In genomic region chr17:3693829-3694231, GRCh38 we compare ENCODE assay signal across 9 cellular contexts. TPM values are rescaled to one million over a fixed set of nuclear protein-coding genes. Genes with fewer than 3 reads are reported as not detected.
A peak's percentile ranks its signal among the peaks of the same experiment; 100 is the strongest.
DNase-seq lines count a peak whose midpoint lies in the region; ATAC-seq and TF ChIP-seq lines count a peak whose summit lies in the region.
"Had no signal": no experiment of that assay in that cellular context is flagged by ENCODE, and none has a peak within 500 bp of the region (broad histone marks: within the 10 kb centered on the region; RNA-seq: fewer than 3 reads in every experiment).

No MANE protein-coding gene starts in this region.

- DNase-seq in CD4-positive, alpha-beta memory T cell = peak in 1 of 5 donors; percentile 52
- peak; percentile 82 for DNase-seq in Karpas-422
- no peak for DNase-seq in stomach
- no peak for DNase-seq in NCI-H510A (lab: John Stamatoyannopoulos, UW)
- DNase-seq in NOMO-1 treated with dmso at 0.1 percent for 144 hours (lab: John Stamatoyannopoulos, UW; ENCODE audit: unreplicated experiment) = no peak
- DNase-seq in kidney glomerular epithelial cell (lab: John Stamatoyannopoulos, UW) = no peak
- DNase-seq: EL had no signal

- WGBS in stomach, 5 donors = 57 to 76% (median 68%) methylated on average over 9 of the region's 9 CpGs

- TF ChIP-seq EP300 in stomach (IDR thresholded peaks at IDR 0.05) = no peak

- POLR2A ChIA-PET in CD4-positive, alpha-beta memory T cell (lab: Charles Lee; ENCODE audit: partially characterized antibody) = interaction anchor here (1.1 kb wide), 1 partner anchor 17 kb away, joined by 3 read pairs; no protein-coding TSS in a partner anchor

- no peaks in the 10 kb centered on the region for H3K36me3 ChIP-seq in CD4-positive, alpha-beta memory T cell (ENCODE audit: insufficient read depth, low read length)
- H3K36me3 ChIP-seq in Karpas-422 (ENCODE audit: insufficient read depth, low read length) (no peaks in the 10 kb centered on the region), stomach (peaks cover 0 to 3% (median 0%) of the 10 kb centered on the region in 4 donors)

- H3K4me1 Mint-ChIP-seq in CD4-positive, alpha-beta memory T cell = peaks cover 8 to 36% (median 22%) of the 10 kb centered on the region in 4 donors
- peaks cover 9% of the 10 kb centered on the region for H3K4me1 Mint-ChIP-seq in brain

- no peak for TF ChIP-seq POLR2A in stomach (IDR thresholded peaks at IDR 0.05)

- peak overlapping the region; percentile 65 to 92 (median 87) for H3K4me3 Mint-ChIP-seq in CD4-positive, alpha-beta memory T cell
- peak overlapping the region in 3 of 5 experiments; percentile 18 to 41 (median 35) for H3K4me3 Mint-ChIP-seq in brain

- no peak overlapping the region for H3K4me3 ChIP-seq in CD4-positive, alpha-beta memory T cell (ENCODE audit: low read length in 2 of 2)
- H3K4me3 ChIP-seq in Karpas-422 (ENCODE audit: low read length) (peak overlapping the region; percentile 79; the same call in 1 of the 2 replicates), stomach (no peak overlapping the region)

- peak overlapping the region; percentile 85 for H3K9ac ChIP-seq in Karpas-422 (ENCODE audit: low read length)

- peak overlapping the region; percentile 86 for H3K4me2 ChIP-seq in Karpas-422 (ENCODE audit: low read depth, low read length, poor library complexity, severe bottlenecking)

- ATAC-seq in GM19397 (IDR thresholded peaks at IDR 0.05; ENCODE audit: unreplicated experiment) = peak; percentile 43

- no peaks in the 10 kb centered on the region for H3K9me3 ChIP-seq in CD4-positive, alpha-beta memory T cell (ENCODE audit: control insufficient read depth in 1 of 2, low read length in 2 of 2)
- H3K9me3 ChIP-seq in Karpas-422 (ENCODE audit: low read length) (no peaks in the 10 kb centered on the region), stomach (peaks cover 0 to 13% (median 10%) of the 10 kb centered on the region in 4 donors)

- peaks cover 13 to 18% of the 10 kb centered on the region in 2 donors for H3K36me3 Mint-ChIP-seq in CD4-positive, alpha-beta memory T cell
- H3K36me3 Mint-ChIP-seq in brain = no peaks in the 10 kb centered on the region

- H3K27ac Mint-ChIP-seq in CD4-positive, alpha-beta memory T cell = peak overlapping the region; percentile 9 to 79 (median 52)
- H3K27ac Mint-ChIP-seq in brain = no peak overlapping the region

- TF ChIP-seq CTCF in brain (conservative IDR thresholded peaks at IDR 0.05) (no peak), stomach (IDR thresholded peaks at IDR 0.05) (no peak)

- H3K9me2 ChIP-seq in Karpas-422 (replicated peaks; ENCODE audit: insufficient read depth, low read length) = no peaks in the 10 kb centered on the region

- no peaks in the 10 kb centered on the region for H3K27me3 Mint-ChIP-seq in CD4-positive, alpha-beta memory T cell
- H3K27me3 Mint-ChIP-seq in brain = peaks cover 60% of the 10 kb centered on the region

- H3K27me3 ChIP-seq in CD4-positive, alpha-beta memory T cell (ENCODE audit: insufficient read depth, low read length) = no peaks in the 10 kb centered on the region
- no peaks in the 10 kb centered on the region for H3K27me3 ChIP-seq in Karpas-422 (ENCODE audit: low read length)
- H3K27me3 ChIP-seq in stomach = peaks cover 0 to 95% (median 32%) of the 10 kb centered on the region in 3 donors

- CTCF ChIA-PET in CD4-positive, alpha-beta memory T cell (lab: Charles Lee; ENCODE audit: partially characterized antibody) = interaction anchor here (1.0 to 1.5 kb wide), 3 partner anchors 17 to 134 kb away, joined by 3 to 4 read pairs (median 3); no protein-coding TSS in a partner anchor

- peaks cover 20% of the 10 kb centered on the region for H3K4me1 ChIP-seq in CD4-positive, alpha-beta memory T cell (ENCODE audit: insufficient read depth, low read length)
- H3K4me1 ChIP-seq in Karpas-422 (ENCODE audit: low read length) (peaks cover 64% of the 10 kb centered on the region), stomach (peaks cover 16 to 27% (median 23%) of the 10 kb centered on the region in 4 donors)

- H3K27ac ChIP-seq in CD4-positive, alpha-beta memory T cell (ENCODE audit: low read depth, low read length) = no peak overlapping the region
- H3K27ac ChIP-seq in Karpas-422 (ENCODE audit: low read length) (peak overlapping the region; percentile 85), stomach (no peak overlapping the region)

- peaks cover 30% of the 10 kb centered on the region for H3K79me2 ChIP-seq in Karpas-422 (ENCODE audit: low read length)

- no peaks in the 10 kb centered on the region for H3K9me3 Mint-ChIP-seq in CD4-positive, alpha-beta memory T cell
- peaks cover 0 to 8% (median 6%) of the 10 kb centered on the region in 5 experiments for H3K9me3 Mint-ChIP-seq in brain

- no peak overlapping the region for H2AFZ ChIP-seq in Karpas-422 (ENCODE audit: low read length)

- H4K20me1 ChIP-seq in Karpas-422 (ENCODE audit: insufficient read depth, low read depth, low read length) = peaks cover 13% of the 10 kb centered on the region

- intact Hi-C loops in CD4-positive, alpha-beta memory T cell (cut with micrococcal nuclease) = no loop called here
- intact Hi-C loops in stomach (cut with DNase I; ENCODE audit: low total_unique reads) = no loop called here

RNA-seq across cellular contexts. Expression of gene P2RX5, which starts 2.1 kb away (rescaled TPM):
- 10 to 100 TPM; 13.8 to 16.0 TPM for total RNA-seq in CD4-positive, alpha-beta memory T cell
- 10 to 100 TPM; 18.8 to 28.9 TPM for polyA plus RNA-seq in CD4-positive, alpha-beta memory T cell
- total RNA-seq in Karpas-422 (2014; rRNA removed; shearing (Covaris generic); ENCODE audit: low replicate concordance) = 60.4 and 86.1 TPM in 2 replicates
- polyA plus RNA-seq in brain (ENCODE audit: insufficient read depth, low read depth, low replicate concordance) = 3.1 TPM
- 10 to 100 TPM in 1 of 5 donors, 1 to 10 TPM in 3, not detected in 1; 3.7 to 37.5 (median 7.1) TPM for total RNA-seq in stomach
- polyA plus RNA-seq in stomach = 1 to 10 TPM in 2 of 3 donors, not detected in 1; 1.1 to 7.1 TPM

RNA-seq across cellular contexts. Expression of gene EMC6, which starts 25.2 kb away (rescaled TPM):
- 10 to 100 TPM; 27.8 to 29.4 TPM for total RNA-seq in CD4-positive, alpha-beta memory T cell
- 100 to 1,000 TPM in 1 of 2 donors, 10 to 100 TPM in 1; 75.7 to 104 TPM for polyA plus RNA-seq in CD4-positive, alpha-beta memory T cell
- total RNA-seq in Karpas-422 (2014; rRNA removed; shearing (Covaris generic); ENCODE audit: low replicate concordance) = 21.0 and 34.2 TPM in 2 replicates
- polyA plus RNA-seq in brain (ENCODE audit: insufficient read depth, low read depth, low replicate concordance) = 46.2 TPM
- total RNA-seq in stomach = 10 to 100 TPM in 2 of 5 donors, 1 to 10 TPM in 1, not detected in 2; 2.6 to 28.6 (median 19.1) TPM
- polyA plus RNA-seq in stomach = 10 to 100 TPM; 60.2 to 75.6 (median 75.3) TPM

RNA-seq across cellular contexts. Expression of gene TAX1BP3, which starts 25.5 kb away (rescaled TPM):
- total RNA-seq in CD4-positive, alpha-beta memory T cell = 10 to 100 TPM; 12.7 to 13.2 TPM
- 10 to 100 TPM; 28.2 to 32.3 TPM for polyA plus RNA-seq in CD4-positive, alpha-beta memory T cell
- 31.5 and 39.5 TPM in 2 replicates for total RNA-seq in Karpas-422 (2014; rRNA removed; shearing (Covaris generic); ENCODE audit: low replicate concordance)
- polyA plus RNA-seq in brain (ENCODE audit: insufficient read depth, low read depth, low replicate concordance) (85.8 TPM), stomach (100 to 1,000 TPM; 114 to 267 (median 235) TPM)
- total RNA-seq in stomach = 100 to 1,000 TPM in 4 of 5 donors, 10 to 100 TPM in 1; 52.7 to 229 (median 108) TPM

RNA-seq across cellular contexts. Expression of gene HASPIN, which starts 29.9 kb away (rescaled TPM):
- under 1 TPM; 0.28 to 0.41 TPM for total RNA-seq in CD4-positive, alpha-beta memory T cell
- polyA plus RNA-seq in CD4-positive, alpha-beta memory T cell = under 1 TPM in 1 of 2 donors, not detected in 1; 0.29 TPM
- 17.5 and 20.3 TPM in 2 replicates for total RNA-seq in Karpas-422 (2014; rRNA removed; shearing (Covaris generic); ENCODE audit: low replicate concordance)
- polyA plus RNA-seq in brain (ENCODE audit: insufficient read depth, low read depth, low replicate concordance) (5.0 TPM), stomach (under 1 TPM in 2 of 3 donors, not detected in 1; 0.30 to 0.68 TPM)
- total RNA-seq in stomach = under 1 TPM in 3 of 5 donors, not detected in 2; 0.55 to 0.89 (median 0.87) TPM

RNA-seq across cellular contexts. Expression of gene CTNS, which starts 57.3 kb away (rescaled TPM):
- 10 to 100 TPM; 11.6 to 12.0 TPM for total RNA-seq in CD4-positive, alpha-beta memory T cell
- 1 to 10 TPM; 7.7 to 8.0 TPM for polyA plus RNA-seq in CD4-positive, alpha-beta memory T cell
- total RNA-seq in Karpas-422 (2014; rRNA removed; shearing (Covaris generic); ENCODE audit: low replicate concordance) = 21.1 and 27.3 TPM in 2 replicates
- polyA plus RNA-seq in brain (ENCODE audit: insufficient read depth, low read depth, low replicate concordance) (9.9 TPM), stomach (1 to 10 TPM; 4.0 to 9.2 (median 5.4) TPM)
- total RNA-seq in stomach = 10 to 100 TPM; 10.5 to 74.5 (median 18.0) TPM

Comparison
In these comparisons a context has a peak if more than half of its experiments do, and no peak if none do; other contexts are left out.
1. H3K27ac Mint-ChIP-seq: peak in CD4-positive, alpha-beta memory T cell (7 of 7); none in brain (0 of 5).